In the genomic region with DNA sequence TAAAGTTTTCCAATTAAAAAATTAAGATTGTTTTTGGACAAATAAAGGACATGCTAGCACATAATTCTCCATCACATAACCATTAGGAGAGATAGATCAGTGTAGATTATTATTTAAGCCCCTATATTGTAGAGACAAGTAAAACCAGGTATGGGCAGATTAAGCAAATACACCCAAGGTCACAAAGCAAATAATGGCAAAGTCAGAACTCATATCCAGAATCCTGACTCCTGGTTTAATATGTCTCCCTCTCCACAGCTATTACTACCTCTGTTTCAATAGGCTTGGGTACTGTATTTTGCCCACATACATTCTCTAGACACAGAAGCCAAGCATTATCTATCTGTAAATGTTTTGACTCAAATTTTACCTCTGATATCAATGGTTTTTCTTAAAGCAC, we compare ENCODE assay signal across 20 cellular contexts.
"Had no signal": no experiment of that assay in that cellular context is flagged by ENCODE, and none has a peak within 500 bp of the region (broad histone marks: within the 10 kb centered on the region; RNA-seq: fewer than 3 reads in every experiment).

No MANE protein-coding gene starts in this region.

- H3K36me3 ChIP-seq: heart right ventricle, pancreas, suprapubic skin, tibial artery, upper lobe of left lung, uterus had no signal

- H3K4me1 Mint-ChIP-seq: naive thymus-derived CD8-positive, alpha-beta T cell had no signal

- H3K4me3 Mint-ChIP-seq: naive thymus-derived CD8-positive, alpha-beta T cell; neural crest cell had no signal

- H3K4me3 ChIP-seq: dorsolateral prefrontal cortex, heart right ventricle, mucosa of descending colon, pancreas, smooth muscle cell, suprapubic skin, tibial artery, upper lobe of left lung, uterus had no signal

- H3K9me3 ChIP-seq: heart right ventricle, mucosa of descending colon, pancreas, suprapubic skin, tibial artery, upper lobe of left lung, uterus had no signal

- H3K4me1 ChIP-seq: pancreas, suprapubic skin, tibial artery, upper lobe of left lung, uterus had no signal

- H3K27me3 ChIP-seq: heart right ventricle, pancreas, suprapubic skin, tibial artery, upper lobe of left lung, uterus had no signal

- H3K27me3 Mint-ChIP-seq: progenitor cell of endocrine pancreas had no signal

- H3K36me3 Mint-ChIP-seq: naive thymus-derived CD8-positive, alpha-beta T cell had no signal

- ATAC-seq: heart right ventricle; mucosa of descending colon; naive thymus-derived CD8-positive, alpha-beta T cell; pancreas; right cardiac atrium had no signal

- H3K27ac Mint-ChIP-seq: naive thymus-derived CD8-positive, alpha-beta T cell; progenitor cell of endocrine pancreas had no signal

- DNase-seq: cortex of kidney; dorsolateral prefrontal cortex; effector CD8-positive, alpha-beta T cell; heart right ventricle; hypothalamus; kidney glomerular epithelial cell; mucosa of descending colon; naive thymus-derived CD8-positive, alpha-beta T cell; occipital lobe; pancreas; right cardiac atrium; stimulated activated CD4-positive, alpha-beta T cell treated with anti-CD3 and anti-CD28 coated beads, Interleukin-2, amount 100 ng/mL, for 48 hours; stimulated activated naive CD4-positive, alpha-beta T cell treated with Interleukin-2 at 50 U/mL for 16 hours; tibial artery; upper lobe of left lung; uterus had no signal

- H3K9me3 Mint-ChIP-seq: naive thymus-derived CD8-positive, alpha-beta T cell had no signal

- H3K27ac ChIP-seq: dorsolateral prefrontal cortex, heart right ventricle, pancreas, suprapubic skin, tibial artery, upper lobe of left lung, uterus had no signal
